ENCODE assay signal across 22 cellular contexts in the genomic region with DNA sequence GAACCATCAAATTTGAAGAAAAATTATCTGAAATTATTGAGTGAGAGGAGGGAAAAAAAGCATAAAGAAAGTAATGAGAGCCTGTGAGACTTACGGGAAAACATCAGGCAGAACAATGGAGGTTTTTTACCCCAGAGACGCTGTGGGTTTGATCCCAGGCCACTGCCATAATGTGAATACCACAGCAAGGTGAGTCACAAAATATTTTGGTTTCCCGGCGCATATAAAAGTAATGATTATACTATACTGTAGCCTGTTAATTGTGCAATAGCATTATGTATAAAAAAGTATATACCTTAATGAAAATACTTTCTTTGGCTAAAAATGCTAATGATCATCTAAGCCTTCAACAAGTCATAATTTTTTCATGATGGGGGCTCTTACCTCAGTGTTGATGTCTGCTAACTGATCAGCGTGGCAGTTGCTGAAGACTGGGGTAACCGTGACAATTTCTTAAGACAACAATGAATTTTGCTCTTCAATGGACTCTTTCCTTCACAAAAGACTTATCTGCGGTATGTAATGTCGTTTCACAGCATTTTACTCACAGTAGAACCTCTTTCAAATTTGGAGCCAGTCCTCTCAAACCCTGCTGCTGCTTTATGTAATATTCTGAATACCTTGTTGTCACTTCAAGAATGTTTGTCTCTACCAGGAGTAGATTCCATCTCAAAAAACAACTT.
A peak's percentile ranks its signal among the peaks of the same experiment; 100 is the strongest.
DNase-seq lines count a peak whose midpoint lies in the region; ATAC-seq, FAIRE-seq and TF ChIP-seq lines count a peak whose summit lies in the region.
"Had no signal": no experiment of that assay in that cellular context is flagged by ENCODE, and none has a peak within 500 bp of the region (broad histone marks: within the 10 kb centered on the region; RNA-seq: fewer than 3 reads in every experiment).

No MANE protein-coding gene starts in this region.

- H3K9me3 Mint-ChIP-seq in Calu3 (ENCODE audit: low read depth, unreplicated experiment) = peaks cover 13% of the 10 kb centered on the region

- H3K27ac Mint-ChIP-seq in Calu3 (ENCODE audit: unreplicated experiment) = peak overlapping the region; percentile 46
- H3K27ac Mint-ChIP-seq: activated naive CD4-positive, alpha-beta T cell treated with anti-CD3 and anti-CD28 coated beads for 36 hours; B cell had no signal

- no peak for FAIRE-seq in keratinocyte (lab: Jason Lieb, UNC)
- FAIRE-seq: GM19239, pancreas had no signal

- H3K9me3 ChIP-seq in IMR-90 (ENCODE audit: control insufficient read depth, insufficient read depth, low read length) = peaks cover 3% of the 10 kb centered on the region; the same call in 1 of the 2 replicates
- no peaks in the 10 kb centered on the region for H3K9me3 ChIP-seq in mammary epithelial cell (replicated peaks; ENCODE audit: insufficient read depth, low read length)
- no peaks in the 10 kb centered on the region for H3K9me3 ChIP-seq in keratinocyte (ENCODE audit: control insufficient read depth, low read depth, low read length)
- H3K9me3 ChIP-seq: pancreas had no signal

- TF ChIP-seq POLR2A in IMR-90 (IDR thresholded peaks at IDR 0.05; ENCODE audit: low read depth, low read length) = no peak

- peak overlapping the region; percentile 23 to 77; a peak in 3 of 4 replicates for H4K8ac ChIP-seq in IMR-90 (ENCODE audit: low read depth in 2 of 2, low read length in 2 of 2)

- H3K36me3 ChIP-seq in IMR-90 (ENCODE audit: control insufficient read depth, insufficient read depth, low read length) (no peaks in the 10 kb centered on the region), mammary epithelial cell (ENCODE audit: insufficient read depth, low read length) (no peaks in the 10 kb centered on the region), keratinocyte (ENCODE audit: control insufficient read depth in 2 of 2, extremely low read depth in 1 of 2, insufficient read depth in 2 of 2, low read length in 2 of 2) (no peaks in the 10 kb centered on the region)
- H3K36me3 ChIP-seq: brain microvascular endothelial cell, pancreas had no signal

- POLR2A ChIA-PET in IMR-90 (lab: Charles Lee; ENCODE audit: unreplicated experiment) = no interaction called here

- intact Hi-C loops in Calu3 (cut with micrococcal nuclease; ENCODE audit: unreplicated experiment) = no loop called here
- intact Hi-C loops in IMR-90 (cut with micrococcal nuclease) = no loop called here
- intact Hi-C loops in mammary epithelial cell (cut with micrococcal nuclease) = no loop called here

- H3K79me1 ChIP-seq in IMR-90 (ENCODE audit: low read depth in 1 of 2, low read length in 2 of 2) = peaks cover 0 to 18% of the 10 kb centered on the region in 2 experiments; a peak in 2 of 4 replicates

- H3K56ac ChIP-seq in IMR-90 (ENCODE audit: extremely low read depth, insufficient read depth, low read length) = peak overlapping the region; percentile 23; the same call in 1 of the 2 replicates

- BruUV-seq in Calu3 (replicated peaks; lab: Mats Ljungman, UMichigan) = no TSS peak
- BruUV-seq in IMR-90 (replicated peaks; lab: Mats Ljungman, UMichigan) = no TSS peak
- BruUV-seq in mammary epithelial cell (replicated peaks; lab: Mats Ljungman, UMichigan) = no TSS peak

- H3K27ac ChIP-seq in IMR-90 (ENCODE audit: insufficient read depth, low read length) = no peak overlapping the region
- peak overlapping the region; percentile 78 for H3K27ac ChIP-seq in mammary epithelial cell (ENCODE audit: insufficient read depth, low read depth, low read length)
- no peak overlapping the region for H3K27ac ChIP-seq in keratinocyte (ENCODE audit: control insufficient read depth, insufficient read depth, low read length)
- H3K27ac ChIP-seq: brain microvascular endothelial cell, pancreas, SK-N-MC, skin epidermis had no signal

- H3K18ac ChIP-seq in IMR-90 (ENCODE audit: low read depth, low read length) = peak overlapping the region; percentile 86; the same call in 1 of the 2 replicates

- no peak overlapping the region for H2AK9ac ChIP-seq in IMR-90 (replicated peaks; ENCODE audit: low read depth, low read length, poor library complexity)

- H2BK120ac ChIP-seq in IMR-90 (ENCODE audit: low read depth, low read length) = peak overlapping the region; percentile 94

- in situ Hi-C loops in IMR-90 (cut with MboI; ENCODE audit: low sequenced_read_pairs) (no loop called here), mammary epithelial cell (cut with MboI; ENCODE audit: low sequenced_read_pairs in 2 of 2) (no loop called here)

- peak overlapping the region; percentile 27 for H3K4me3 Mint-ChIP-seq in Calu3 (ENCODE audit: low read depth, unreplicated experiment)
- H3K4me3 Mint-ChIP-seq: activated naive CD4-positive, alpha-beta T cell treated with anti-CD3 and anti-CD28 coated beads for 36 hours; B cell had no signal

- peaks cover 13% of the 10 kb centered on the region for H3K9me1 ChIP-seq in IMR-90 (ENCODE audit: insufficient read depth, low read length)
- no peaks in the 10 kb centered on the region for H3K9me1 ChIP-seq in keratinocyte (ENCODE audit: control insufficient read depth, extremely low read depth, insufficient read depth, low read length)

- H3K4ac ChIP-seq in IMR-90 (ENCODE audit: low read depth, low read length) = peak overlapping the region; percentile 89; the same call in 1 of the 2 replicates

- no peaks in the 10 kb centered on the region for H3K27me3 Mint-ChIP-seq in Calu3 (ENCODE audit: unreplicated experiment)

- no peak for TF ChIP-seq RAD21 in IMR-90 (IDR thresholded peaks at IDR 0.05; ENCODE audit: low read length)

- H2AK5ac ChIP-seq in IMR-90 (ENCODE audit: low read depth, low read length) = 0 out of 2 replicates have a peak overlapping the region, but pooled peaks have one; percentile 18

- H3K4me1 ChIP-seq in IMR-90 (ENCODE audit: control insufficient read depth, insufficient read depth, low read length) = peaks cover 16% of the 10 kb centered on the region
- H3K4me1 ChIP-seq in mammary epithelial cell (ENCODE audit: insufficient read depth, low read length) = peaks cover 44% of the 10 kb centered on the region
- peaks cover 30% of the 10 kb centered on the region for H3K4me1 ChIP-seq in keratinocyte (ENCODE audit: control insufficient read depth, extremely low read depth, insufficient read depth, low read length)
- H3K4me1 ChIP-seq: pancreas had no signal

- H3K4me1 Mint-ChIP-seq in Calu3 (ENCODE audit: low read depth, unreplicated experiment) = peaks cover 51% of the 10 kb centered on the region

- no peaks in the 10 kb centered on the region for H3K36me3 Mint-ChIP-seq in Calu3 (ENCODE audit: insufficient read depth, unreplicated experiment)

- H2AFZ ChIP-seq in IMR-90 (replicated peaks; ENCODE audit: low read length, poor library complexity) (no peak overlapping the region), mammary epithelial cell (ENCODE audit: low read depth, low read length) (peak overlapping the region; percentile 18), keratinocyte (ENCODE audit: control insufficient read depth, low read length) (peak overlapping the region; percentile 25)

- H3K27me3 ChIP-seq in IMR-90 (ENCODE audit: control insufficient read depth, insufficient read depth, low read length) (no peaks in the 10 kb centered on the region), mammary epithelial cell (ENCODE audit: insufficient read depth, low read length) (no peaks in the 10 kb centered on the region), keratinocyte (ENCODE audit: control insufficient read depth, extremely low read depth, insufficient read depth, low read length) (peaks cover 10% of the 10 kb centered on the region)
- H3K27me3 ChIP-seq: brain microvascular endothelial cell, pancreas had no signal

- H3K4me3 ChIP-seq in IMR-90 (ENCODE audit: insufficient read depth, low read depth, low read length) = no peak overlapping the region
- peak overlapping the region in 2 of 3 experiments; percentile 1 to 23 for H3K4me3 ChIP-seq in mammary epithelial cell (replicated peaks in 1 of 3; ENCODE audit: insufficient read depth in 1 of 3, low read depth in 2 of 3, low read length in 3 of 3)
- H3K4me3 ChIP-seq in keratinocyte (ENCODE audit: control insufficient read depth in 2 of 3, extremely low read depth in 1 of 3, insufficient read depth in 2 of 3, low read depth in 1 of 3, low read length in 3 of 3) = peak overlapping the region in 2 of 3 experiments; percentile 8 to 34
- H3K4me3 ChIP-seq: pancreas, SK-N-MC, skin epidermis had no signal

- H3K4me2 ChIP-seq in IMR-90 (ENCODE audit: low read depth, low read length) (peak overlapping the region; percentile 46; the same call in 1 of the 2 replicates), mammary epithelial cell (ENCODE audit: insufficient read depth, low read depth, low read length) (peak overlapping the region; percentile 54), keratinocyte (ENCODE audit: control insufficient read depth, extremely low read depth, insufficient read depth, low read depth, low read length) (peak overlapping the region; percentile 45)

- peak overlapping the region; percentile 49; the same call in 2 of the 3 replicates for H2BK15ac ChIP-seq in IMR-90 (ENCODE audit: low read depth, low read length)

- peak overlapping the region; percentile 71 for H2BK5ac ChIP-seq in IMR-90 (ENCODE audit: low read depth, low read length, poor library complexity, severe bottlenecking)

- WGBS in IMR-90 (ENCODE audit: extremely low coverage in 2 of 2, insufficient read length in 1 of 2), 2 experiments = no CpG with 5 or more reads among the region's 8 CpGs
- WGBS in mammary epithelial cell (ENCODE audit: low coverage, missing lambda C conversion rate) = 40% methylated on average over 8 of the region's 8 CpGs

- peak; percentile 41; the same call in 1 of the 2 replicates for ATAC-seq in IMR-90 (ENCODE audit: low read depth)
- ATAC-seq: left colon, pancreas had no signal

- TF ChIP-seq CTCF in Calu3 (IDR thresholded peaks at IDR 0.05; ENCODE audit: unreplicated experiment) (no peak), IMR-90 (conservative IDR thresholded peaks at IDR 0.05; ENCODE audit: low read depth, low read length) (no peak), mammary epithelial cell (conservative IDR thresholded peaks at IDR 0.05 in 1 of 2, IDR thresholded peaks at IDR 0.05 in 1 of 2; ENCODE audit: extremely low read depth in 1 of 2, insufficient read depth in 1 of 2, low read depth in 1 of 2, low read length in 2 of 2) (no peak), keratinocyte (optimal IDR thresholded peaks at IDR 0.05 in 1 of 3, IDR thresholded peaks at IDR 0.05 in 1 of 3, conservative IDR thresholded peaks at IDR 0.05 in 1 of 3; ENCODE audit: extremely low read depth in 1 of 3, insufficient read depth in 2 of 3, low read length in 3 of 3) (no peak)

- peak overlapping the region; percentile 10 for H3K14ac ChIP-seq in IMR-90 (replicated peaks; ENCODE audit: low read depth, low read length)

- peak overlapping the region; percentile 84; the same call in 1 of the 2 replicates for H4K5ac ChIP-seq in IMR-90 (ENCODE audit: low read depth, low read length)

- peak overlapping the region; percentile 29; the same call in 1 of the 2 replicates for H3K23ac ChIP-seq in IMR-90 (ENCODE audit: low read depth, low read length)

- H4K91ac ChIP-seq in IMR-90 (ENCODE audit: insufficient read depth, low read depth, low read length) = peak overlapping the region; percentile 27; the same call in 1 of the 2 replicates

- no peaks in the 10 kb centered on the region for H4K20me1 ChIP-seq in IMR-90 (ENCODE audit: insufficient read depth, low read length)
- H4K20me1 ChIP-seq in mammary epithelial cell (ENCODE audit: insufficient read depth, low read length) = no peaks in the 10 kb centered on the region
- no peaks in the 10 kb centered on the region for H4K20me1 ChIP-seq in keratinocyte (ENCODE audit: control insufficient read depth, extremely low read depth, insufficient read depth, low read length)

- CTCF ChIA-PET in Calu3 (lab: Charles Lee) (no interaction called here), IMR-90 (lab: Yijun Ruan, JAX) (no interaction called here), mammary epithelial cell (lab: Charles Lee; ENCODE audit: low non-redundant PET) (no interaction called here)

- H3K79me2 ChIP-seq in mammary epithelial cell (ENCODE audit: insufficient read depth, low read length) = peaks cover 5% of the 10 kb centered on the region
- no peaks in the 10 kb centered on the region for H3K79me2 ChIP-seq in keratinocyte (ENCODE audit: control insufficient read depth, insufficient read depth, low read length)

- DNase-seq in Calu3 (peak; percentile 58), IMR-90 (peak; percentile 77), mammary epithelial cell (peak; percentile 74), keratinocyte (ENCODE audit: low read depth, low spot score) (no peak), SHP77 treated with DMSO at 0.1 percent for 48 hours (lab: John Stamatoyannopoulos, UW) (no peak), NCI-H1105 treated with DMSO at 0.1 percent for 48 hours (lab: John Stamatoyannopoulos, UW) (no peak), SK-N-DZ (ENCODE audit: low spot score) (no peak)
- DNase-seq in activated effector memory CD4-positive, alpha-beta T cell treated with Interleukin-2 at 50 U/mL for 16 hours = no peak
- DNase-seq: activated CD4-positive, alpha-beta T cell treated with anti-CD3 and anti-CD28 coated beads for 48 hours; activated CD8-positive, alpha-beta memory T cell treated with anti-CD3 and anti-CD28 coated beads, Interleukin-2, amount 50 U/mL, for 4 hours; activated naive CD4-positive, alpha-beta T cell treated with anti-CD3 and anti-CD28 coated beads for 36 hours; brain microvascular endothelial cell; DMS 273 treated with DMSO at 0.1 percent for 48 hours; Kasumi-1; left colon; NCI-H446 treated with DMSO at 0.1 percent for 48 hours; pancreas; stimulated activated CD4-positive, alpha-beta T cell treated with anti-CD3 and anti-CD28 coated beads, Interleukin-4, amount 100 ng/mL, for 24 hours had no signal

- H2BK20ac ChIP-seq in IMR-90 (ENCODE audit: low read depth, low read length) = peak overlapping the region; percentile 93; the same call in 1 of the 2 replicates

- dilution Hi-C loops in IMR-90 (cut with HindIII; ENCODE audit: low sequenced_read_pairs, unreplicated experiment) (no loop called here), mammary epithelial cell (cut with HindIII; ENCODE audit: low sequenced_read_pairs) (no loop called here), keratinocyte (cut with MboI; ENCODE audit: extremely low pct_ligation_motif_present, low sequenced_read_pairs) (no loop called here)

- H3K9ac ChIP-seq in IMR-90 (ENCODE audit: low read depth, low read length) (no peak overlapping the region; the same call in 1 of the 2 replicates), mammary epithelial cell (ENCODE audit: insufficient read depth, low read length) (peak overlapping the region; percentile 36), keratinocyte (ENCODE audit: control insufficient read depth, extremely low read depth, insufficient read depth, low read length) (no peak overlapping the region)

Comparison
In these comparisons a context has a peak if more than half of its experiments do, and no peak if none do; other contexts are left out.
1. DNase-seq: peak in Calu3 (single experiment), IMR-90 (single experiment) and mammary epithelial cell (single experiment); none in keratinocyte (single experiment), SHP77 treated with DMSO at 0.1 percent for 48 hours (single experiment), activated effector memory CD4-positive, alpha-beta T cell treated with Interleukin-2 at 50 U/mL for 16 hours (single experiment), NCI-H1105 treated with DMSO at 0.1 percent for 48 hours (single experiment) and SK-N-DZ (single experiment).
2. Peak in every context shown above with its lines, with median percentiles within 50 percentile points of each other: H3K4me2 ChIP-seq.